ENCODE assay signal across 19 cellular contexts in genomic region chr21:43832158-43832550, GRCh38. TPM values are rescaled to one million over a fixed set of nuclear protein-coding genes. Genes with fewer than 3 reads are reported as not detected.
DNase-seq lines count a peak whose midpoint lies in the region; ATAC-seq, FAIRE-seq and TF ChIP-seq lines count a peak whose summit lies in the region.
"Had no signal": no experiment of that assay in that cellular context is flagged by ENCODE, and none has a peak within 500 bp of the region (broad histone marks: within the 10 kb centered on the region; RNA-seq: fewer than 3 reads in every experiment).

No MANE protein-coding gene starts in this region.

- peaks cover 7% of the 10 kb centered on the region for H3K27me3 Mint-ChIP-seq in neural progenitor cell (ENCODE audit: insufficient read depth, low read depth)

- H3K9ac ChIP-seq in SK-N-SH, result no peak overlapping the region
- no peak overlapping the region for H3K9ac ChIP-seq in neural progenitor cell

- WGBS in SK-N-SH (ENCODE audit: low lambda C conversion rate), result 86% methylated on average over 13 of the region's 14 CpGs
- WGBS in prostate gland, result 93% methylated on average over 14 of the region's 14 CpGs

- no peaks in the 10 kb centered on the region for H3K9me3 ChIP-seq in SK-N-SH
- no peaks in the 10 kb centered on the region for H3K9me3 ChIP-seq in neural progenitor cell (ENCODE audit: low read depth)
- H3K9me3 ChIP-seq in prostate gland, result no peaks in the 10 kb centered on the region
- H3K9me3 ChIP-seq: A549, Caco-2 had no signal

- no peaks in the 10 kb centered on the region for H3K36me3 Mint-ChIP-seq in neural progenitor cell

- TF ChIP-seq POLR2A in prostate gland (IDR thresholded peaks at IDR 0.05), result no peak
- no peak for TF ChIP-seq POLR2A in H54 (IDR thresholded peaks at IDR 0.05; ENCODE audit: low read depth, low read length)

- H3K4me1 ChIP-seq in SK-N-SH (ENCODE audit: control insufficient read depth in 1 of 2, insufficient read depth in 2 of 2, low read depth in 1 of 2, low read length in 1 of 2) (no peaks in the 10 kb centered on the region; a peak in 1 of 4 replicates), neural progenitor cell (no peaks in the 10 kb centered on the region), prostate gland (replicated peaks) (no peaks in the 10 kb centered on the region)
- H3K4me1 ChIP-seq: A549, Caco-2 had no signal

- H3K27ac Mint-ChIP-seq in neural progenitor cell, result peak overlapping the region; percentile 46
- H3K27ac Mint-ChIP-seq: CD4-positive, alpha-beta T cell; HFFc6 had no signal

- CTCF ChIA-PET in SK-N-SH (lab: Yijun Ruan, JAX), result interaction anchor here (0.8 to 1.5 kb wide), 2 partner anchors 15 to 143 kb away, joined by 3 to 4 read pairs; no protein-coding TSS in a partner anchor

- H3K79me2 ChIP-seq in SK-N-SH (ENCODE audit: insufficient read depth), result no peaks in the 10 kb centered on the region
- no peaks in the 10 kb centered on the region for H3K79me2 ChIP-seq in neural progenitor cell (ENCODE audit: low read depth)

- DNase-seq in SK-N-SH (peak; percentile 12), iPS-NIHi11 (ENCODE audit: low spot score) (peak; percentile 2), neural progenitor cell (ENCODE audit: low spot score) (no peak), mesenteric fat pad (ENCODE audit: low spot score) (no peak), prostate gland (ENCODE audit: low spot score) (no peak), KG1 (lab: John Stamatoyannopoulos, UW) (no peak), H54 (ENCODE audit: insufficient read length, low spot score) (no peak)
- DNase-seq: AML-193; Caco-2; CD4-positive, alpha-beta T cell; DMS153; DMS79; GDM1; HFFc6 had no signal

- H3K4me3 Mint-ChIP-seq in neural progenitor cell, result no peak overlapping the region
- H3K4me3 Mint-ChIP-seq: CD4-positive, alpha-beta T cell; HFFc6 had no signal

- H2AFZ ChIP-seq in SK-N-SH (ENCODE audit: low read depth) (no peak overlapping the region), neural progenitor cell (replicated peaks) (no peak overlapping the region)

- TF ChIP-seq CTCF in SK-N-SH (IDR thresholded peaks at IDR 0.05) (no peak), neural progenitor cell (IDR thresholded peaks at IDR 0.05) (no peak), prostate gland (IDR thresholded peaks at IDR 0.05) (no peak)

- no peak for ATAC-seq in SK-N-SH treated with all-trans-retinoic acid at 6 μM for 48 hours
- ATAC-seq: A549, HCT116 had no signal

- no peak for FAIRE-seq in H54 (lab: Jason Lieb, UNC)
- FAIRE-seq: A549 had no signal

- no peaks in the 10 kb centered on the region for H3F3A ChIP-seq in SK-N-SH (replicated peaks; ENCODE audit: insufficient read depth)
- H3F3A ChIP-seq in neural progenitor cell (ENCODE audit: low read depth), result no peaks in the 10 kb centered on the region

- H3K36me3 ChIP-seq in SK-N-SH (replicated peaks in 1 of 2; ENCODE audit: control insufficient read depth in 1 of 2, insufficient read depth in 2 of 2, low read length in 1 of 2), result no peaks in the 10 kb centered on the region
- no peaks in the 10 kb centered on the region for H3K36me3 ChIP-seq in neural progenitor cell
- H3K36me3 ChIP-seq in prostate gland, result no peaks in the 10 kb centered on the region

- H3K9me2 ChIP-seq in SK-N-SH, result no peaks in the 10 kb centered on the region

- H3K27me3 ChIP-seq in SK-N-SH (ENCODE audit: insufficient read depth), result peaks cover 11% of the 10 kb centered on the region; the same call in 1 of the 2 replicates
- H3K27me3 ChIP-seq in neural progenitor cell, result no peaks in the 10 kb centered on the region
- H3K27me3 ChIP-seq in prostate gland (replicated peaks; ENCODE audit: insufficient read depth), result no peaks in the 10 kb centered on the region

- no peaks in the 10 kb centered on the region for H4K20me1 ChIP-seq in SK-N-SH (ENCODE audit: insufficient read depth)
- H4K20me1 ChIP-seq in neural progenitor cell (ENCODE audit: low read depth), result no peaks in the 10 kb centered on the region

- peaks cover 9% of the 10 kb centered on the region for H3K9me3 Mint-ChIP-seq in neural progenitor cell
- H3K9me3 Mint-ChIP-seq: CD4-positive, alpha-beta T cell; HFFc6 had no signal

- H3K27ac ChIP-seq in SK-N-SH (ENCODE audit: low read depth in 2 of 2, low read length in 1 of 2) (no peak overlapping the region), neural progenitor cell (no peak overlapping the region), prostate gland (no peak overlapping the region)
- H3K27ac ChIP-seq: 22Rv1, A549, C4-2B had no signal

- POLR2A ChIA-PET in SK-N-SH (lab: Yijun Ruan, JAX), result no interaction called here

- H3K4me2 ChIP-seq in SK-N-SH, result no peak overlapping the region
- H3K4me2 ChIP-seq in neural progenitor cell, result no peak overlapping the region
- H3K4me2 ChIP-seq: A549 had no signal

- intact Hi-C loops in prostate gland (cut with DNase I), result no loop called here

- H3K4me3 ChIP-seq in SK-N-SH (ENCODE audit: low read depth in 2 of 2, low read length in 1 of 2) (no peak overlapping the region), neural progenitor cell (no peak overlapping the region), prostate gland (no peak overlapping the region)
- H3K4me3 ChIP-seq: A549 had no signal

- TF ChIP-seq RAD21 in SK-N-SH (IDR thresholded peaks at IDR 0.05; ENCODE audit: low read length), result no peak

- no peaks in the 10 kb centered on the region for H3K4me1 Mint-ChIP-seq in neural progenitor cell

- TF ChIP-seq EP300 in SK-N-SH (IDR thresholded peaks at IDR 0.05; ENCODE audit: borderline replicate concordance in 1 of 2, low read depth in 1 of 2, low read length in 1 of 2), result no peak

TF ChIP-seq in SK-N-SH, 30 proteins besides CTCF, POLR2A, EP300 and RAD21 (continues in another document):
- TF ChIP-seq, protein P1, sequence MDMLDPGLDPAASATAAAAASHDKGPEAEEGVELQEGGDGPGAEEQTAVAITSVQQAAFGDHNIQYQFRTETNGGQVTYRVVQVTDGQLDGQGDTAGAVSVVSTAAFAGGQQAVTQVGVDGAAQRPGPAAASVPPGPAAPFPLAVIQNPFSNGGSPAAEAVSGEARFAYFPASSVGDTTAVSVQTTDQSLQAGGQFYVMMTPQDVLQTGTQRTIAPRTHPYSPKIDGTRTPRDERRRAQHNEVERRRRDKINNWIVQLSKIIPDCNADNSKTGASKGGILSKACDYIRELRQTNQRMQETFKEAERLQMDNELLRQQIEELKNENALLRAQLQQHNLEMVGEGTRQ (IDR thresholded peaks at IDR 0.05; ENCODE audit: borderline replicate concordance, low read depth, low read length), result no peak
- TF ChIP-seq RCOR1 (IDR thresholded peaks at IDR 0.05; ENCODE audit: low read length), result no peak
- no peak for TF ChIP-seq GATA2 (CRISPR knock-in tag; IDR thresholded peaks at IDR 0.05)
- no peak for TF ChIP-seq FOXJ3 (CRISPR knock-in tag; IDR thresholded peaks at IDR 0.05)
- no peak for TF ChIP-seq EZH2phosphoT487 (IDR thresholded peaks at IDR 0.05; ENCODE audit: borderline replicate concordance, low read depth)
- TF ChIP-seq, protein P2, sequence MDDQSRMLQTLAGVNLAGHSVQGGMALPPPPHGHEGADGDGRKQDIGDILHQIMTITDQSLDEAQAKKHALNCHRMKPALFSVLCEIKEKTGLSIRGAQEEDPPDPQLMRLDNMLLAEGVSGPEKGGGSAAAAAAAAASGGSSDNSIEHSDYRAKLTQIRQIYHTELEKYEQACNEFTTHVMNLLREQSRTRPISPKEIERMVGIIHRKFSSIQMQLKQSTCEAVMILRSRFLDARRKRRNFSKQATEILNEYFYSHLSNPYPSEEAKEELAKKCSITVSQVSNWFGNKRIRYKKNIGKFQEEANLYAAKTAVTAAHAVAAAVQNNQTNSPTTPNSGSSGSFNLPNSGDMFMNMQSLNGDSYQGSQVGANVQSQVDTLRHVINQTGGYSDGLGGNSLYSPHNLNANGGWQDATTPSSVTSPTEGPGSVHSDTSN (IDR thresholded peaks at IDR 0.05), result no peak

TF ChIP-seq in SK-N-SH treated with all-trans-retinoic acid at 6 μM for 48 hours, 23 proteins besides CTCF, POLR2A, EP300 and RAD21 (continues in another document):
- TF ChIP-seq POU6F1 (CRISPR knock-in tag; IDR thresholded peaks at IDR 0.05; ENCODE audit: borderline replicate concordance, low read depth), result no peak

RNA-seq across cellular contexts. Expression of gene AGPAT3, which starts 32.9 kb away (rescaled TPM):
- 35.3 and 40.0 TPM in 2 replicates for polyA plus RNA-seq in SK-N-SH (2012; rRNA removed)
- 23.8 and 31.4 TPM in 2 replicates for polyA plus RNA-seq in SK-N-SH (2012; cell fraction: cytosol; rRNA removed)
- 48.1 and 49.4 TPM in 2 replicates for polyA plus RNA-seq in SK-N-SH (2012; cell fraction: nucleus; rRNA removed)
- total RNA-seq in neural progenitor cell (ENCODE audit: low replicate concordance), result 7.8 and 8.7 TPM in 2 replicates
- total RNA-seq in mesenteric fat pad, result 79.2 TPM
- total RNA-seq in prostate gland, result 10 to 100 TPM; 31.3 to 53.5 TPM

RNA-seq across cellular contexts. Expression of gene RRP1, which starts 42.8 kb away (rescaled TPM):
- 12.0 and 22.7 TPM in 2 replicates for polyA plus RNA-seq in SK-N-SH (2012; rRNA removed)
- polyA plus RNA-seq in SK-N-SH (2012; cell fraction: cytosol; rRNA removed), result 12.0 and 14.8 TPM in 2 replicates
- polyA plus RNA-seq in SK-N-SH (2012; cell fraction: nucleus; rRNA removed), result 46.0 and 48.9 TPM in 2 replicates
- total RNA-seq in neural progenitor cell (ENCODE audit: low replicate concordance) (18.4 and 32.5 TPM in 2 replicates), mesenteric fat pad (29.8 TPM), prostate gland (10 to 100 TPM; 29.4 to 37.5 TPM)

RNA-seq across cellular contexts. Expression of gene CSTB, which starts 56.0 kb away (rescaled TPM):
- polyA plus RNA-seq in SK-N-SH (2012; rRNA removed), result 64.5 and 101 TPM in 2 replicates
- 74.5 and 76.9 TPM in 2 replicates for polyA plus RNA-seq in SK-N-SH (2012; cell fraction: cytosol; rRNA removed)
- 34.0 and 36.2 TPM in 2 replicates for polyA plus RNA-seq in SK-N-SH (2012; cell fraction: nucleus; rRNA removed)
- 7.1 and 8.5 TPM in 2 replicates for total RNA-seq in neural progenitor cell (ENCODE audit: low replicate concordance)
- 84.9 TPM for total RNA-seq in mesenteric fat pad
- total RNA-seq in prostate gland, result 10 to 100 TPM; 13.3 to 34.7 TPM

Comparison
In these comparisons a context has a peak if more than half of its experiments do, and no peak if none do; other contexts are left out.
1. DNase-seq: peak in SK-N-SH (single experiment) and iPS-NIHi11 (single experiment); none in neural progenitor cell (single experiment), mesenteric fat pad (single experiment), prostate gland (single experiment), KG1 (single experiment) and H54 (single experiment).